Comparison of ENCODE assay signal across 20 cellular contexts in the genomic region with DNA sequence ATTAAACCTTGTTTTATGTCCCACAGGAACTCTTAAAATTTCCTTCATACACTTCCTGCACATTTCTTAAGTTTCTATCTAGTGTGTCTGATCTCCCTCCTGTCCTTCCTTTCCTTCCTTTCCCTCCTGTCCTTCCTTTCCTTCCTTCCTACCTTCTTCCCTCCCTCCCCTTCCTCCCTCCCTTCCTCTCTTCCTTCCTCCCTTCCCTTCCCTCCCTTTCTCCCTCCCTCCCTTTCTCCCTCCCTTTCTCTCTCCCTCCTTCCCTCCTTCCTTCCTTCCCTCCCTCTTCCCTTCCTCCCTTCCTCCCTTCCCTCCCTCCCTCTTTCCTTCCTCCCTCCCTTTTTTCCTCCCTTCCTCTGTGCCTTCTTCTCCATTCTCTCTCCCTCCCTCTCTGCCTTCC.
DNase-seq lines count a peak whose midpoint lies in the region; ATAC-seq, FAIRE-seq and TF ChIP-seq lines count a peak whose summit lies in the region.
"Had no signal": no experiment of that assay in that cellular context is flagged by ENCODE, and none has a peak within 500 bp of the region (broad histone marks: within the 10 kb centered on the region; RNA-seq: fewer than 3 reads in every experiment).

No MANE protein-coding gene starts in this region.

- no peak for TF ChIP-seq CTCF in mammary epithelial cell (conservative IDR thresholded peaks at IDR 0.05 in 1 of 2, IDR thresholded peaks at IDR 0.05 in 1 of 2; ENCODE audit: extremely low read depth in 1 of 2, insufficient read depth in 1 of 2, low read depth in 1 of 2, low read length in 2 of 2)
- TF ChIP-seq CTCF in breast epithelium (IDR thresholded peaks at IDR 0.05): no peak
- no peak for TF ChIP-seq CTCF in HEK293 (tag by site-specific recombination; IDR thresholded peaks at IDR 0.05)
- TF ChIP-seq CTCF in K562 (IDR thresholded peaks at IDR 0.05 in 2 of 3, conservative IDR thresholded peaks at IDR 0.05 in 1 of 3; ENCODE audit: insufficient read depth in 2 of 3, low read depth in 1 of 3, low read length in 3 of 3): no peak
- TF ChIP-seq CTCF in vagina (IDR thresholded peaks at IDR 0.05): no peak
- TF ChIP-seq CTCF in omental fat pad (IDR thresholded peaks at IDR 0.05): no peak

- H3K9ac ChIP-seq in mammary epithelial cell (ENCODE audit: insufficient read depth, low read length): no peak overlapping the region
- H3K9ac ChIP-seq in K562 (ENCODE audit: insufficient read depth in 1 of 2, low read depth in 2 of 2, low read length in 2 of 2): no peak overlapping the region
- H3K9ac ChIP-seq: BLaER1 treated with 17β-estradiol and CSF1 and Interleukin-3, amounts not matched to agents 10 nM and 100 nM had no signal

- no peak overlapping the region for H3K27ac ChIP-seq in mammary epithelial cell (ENCODE audit: insufficient read depth, low read depth, low read length)
- no peak overlapping the region for H3K27ac ChIP-seq in breast epithelium
- no peak overlapping the region for H3K27ac ChIP-seq in HEK293 (ENCODE audit: extremely low read depth, low read depth, low read length)
- no peak overlapping the region for H3K27ac ChIP-seq in K562 (ENCODE audit: extremely low read depth, low read depth, low read length)
- H3K27ac ChIP-seq in temporal lobe (ENCODE audit: low read depth, low read length): peak overlapping the region; percentile 38
- no peak overlapping the region for H3K27ac ChIP-seq in vagina
- H3K27ac ChIP-seq: 22Rv1; A549; BLaER1 treated with 17β-estradiol and CSF1 and Interleukin-3, amounts not matched to agents 10 nM and 100 nM; C4-2B had no signal

- POLR2A ChIA-PET in HEK293 (lab: Yijun Ruan, JAX): no interaction called here
- POLR2A ChIA-PET in K562 (lab: Yijun Ruan, JAX): no interaction called here

- H3K9me3 ChIP-seq in mammary epithelial cell (replicated peaks; ENCODE audit: insufficient read depth, low read length): no peaks in the 10 kb centered on the region
- no peaks in the 10 kb centered on the region for H3K9me3 ChIP-seq in breast epithelium
- H3K9me3 ChIP-seq in HEK293 (ENCODE audit: control insufficient read depth, insufficient read depth, low read depth, low read length): no peaks in the 10 kb centered on the region
- no peaks in the 10 kb centered on the region for H3K9me3 ChIP-seq in K562 (replicated peaks; ENCODE audit: control insufficient read depth, insufficient read depth, low read depth, low read length)
- H3K9me3 ChIP-seq in vagina: no peaks in the 10 kb centered on the region

- peak overlapping the region; percentile 44 for H2AFZ ChIP-seq in mammary epithelial cell (ENCODE audit: low read depth, low read length)
- H2AFZ ChIP-seq in K562 (ENCODE audit: low read depth, low read length): no peak overlapping the region

- ATAC-seq in K562: no peak
- ATAC-seq in omental fat pad (ENCODE audit: low FRiP score): no peak
- ATAC-seq: A549; CD8-positive, alpha-beta T cell had no signal

- CTCF ChIA-PET in mammary epithelial cell (lab: Charles Lee; ENCODE audit: low non-redundant PET) (no interaction called here), HEK293 (lab: Yijun Ruan, JAX) (interaction anchor here (0.7 to 1.7 kb wide), 3 partner anchors 9 to 294 kb away, joined by 3 to 7 read pairs (median 3); no protein-coding TSS in a partner anchor), K562 (lab: Yijun Ruan, JAX; ENCODE audit: low intra/inter-chr PET ratio) (no interaction called here)

- no peak for TF ChIP-seq RAD21 in K562 (CRISPR knock-in tag; conservative IDR thresholded peaks at IDR 0.05 in 1 of 2, IDR thresholded peaks at IDR 0.05 in 1 of 2)

- no peak for DNase-seq in mammary epithelial cell
- DNase-seq in breast epithelium (ENCODE audit: low spot score in 2 of 2): no peak
- DNase-seq in K562 (ENCODE audit: extremely low read depth in 1 of 4, low spot score in 3 of 4): no peak
- no peak for DNase-seq in vagina (ENCODE audit: extremely low spot score in 2 of 2)
- DNase-seq in omental fat pad (ENCODE audit: low spot score): no peak
- DNase-seq: AML-193; Caco-2; Calu3; CD4-positive, alpha-beta T cell; CD8-positive, alpha-beta T cell; DMS79 treated with DMSO at 0.1 percent for 48 hours; GF-D8 had no signal

- BruUV-seq in mammary epithelial cell (replicated peaks; lab: Mats Ljungman, UMichigan) (no TSS peak), K562 (replicated peaks; lab: Mats Ljungman, UMichigan) (no TSS peak)

- in situ Hi-C loops in mammary epithelial cell (cut with MboI; ENCODE audit: low sequenced_read_pairs in 2 of 2): loop anchor here in 1 of 2 donors (25.0 kb wide), 1 partner anchor 412 kb away; a partner anchor contains a TSS
- in situ Hi-C loops in K562 (cut with MboI): no loop called here

- no peaks in the 10 kb centered on the region for H3K4me1 ChIP-seq in mammary epithelial cell (ENCODE audit: insufficient read depth, low read length)
- H3K4me1 ChIP-seq in breast epithelium: no peaks in the 10 kb centered on the region
- H3K4me1 ChIP-seq in HEK293 (ENCODE audit: control insufficient read depth, insufficient read depth, low read length): no peaks in the 10 kb centered on the region
- H3K4me1 ChIP-seq in K562 (replicated peaks in 1 of 2; ENCODE audit: control insufficient read depth in 2 of 2, insufficient read depth in 2 of 2, low read length in 2 of 2): no peaks in the 10 kb centered on the region
- no peaks in the 10 kb centered on the region for H3K4me1 ChIP-seq in vagina
- H3K4me1 ChIP-seq: A549; BLaER1 treated with 17β-estradiol and CSF1 and Interleukin-3, amounts not matched to agents 10 nM and 100 nM; Caco-2 had no signal

- H4K20me1 ChIP-seq in mammary epithelial cell (ENCODE audit: insufficient read depth, low read length): no peaks in the 10 kb centered on the region
- H4K20me1 ChIP-seq in K562 (replicated peaks; ENCODE audit: control insufficient read depth, insufficient read depth, low read length): no peaks in the 10 kb centered on the region
- H4K20me1 ChIP-seq: BLaER1 treated with 17β-estradiol and CSF1 and Interleukin-3, amounts not matched to agents 10 nM and 100 nM had no signal

- no peak for TF ChIP-seq POLR2A in breast epithelium (IDR thresholded peaks at IDR 0.05)
- TF ChIP-seq POLR2A in K562 (conservative IDR thresholded peaks at IDR 0.05): no peak
- TF ChIP-seq POLR2A in vagina (IDR thresholded peaks at IDR 0.05): no peak

- dilution Hi-C loops in mammary epithelial cell (cut with HindIII; ENCODE audit: low sequenced_read_pairs): no loop called here

- intact Hi-C loops in mammary epithelial cell (cut with micrococcal nuclease) (no loop called here), breast epithelium (cut with DNase I; ENCODE audit: low total_unique reads) (no loop called here), K562 (cut with micrococcal nuclease) (no loop called here), vagina (cut with DNase I) (no loop called here)

- H3K4me3 ChIP-seq in mammary epithelial cell (replicated peaks in 1 of 3; ENCODE audit: insufficient read depth in 1 of 3, low read depth in 2 of 3, low read length in 3 of 3): no peak overlapping the region
- no peak overlapping the region for H3K4me3 ChIP-seq in breast epithelium
- H3K4me3 ChIP-seq in HEK293 (ENCODE audit: low read depth, low read length): no peak overlapping the region
- no peak overlapping the region for H3K4me3 ChIP-seq in K562
- no peak overlapping the region for H3K4me3 ChIP-seq in vagina
- H3K4me3 ChIP-seq: A549; BLaER1 treated with 17β-estradiol and CSF1 and Interleukin-3, amounts not matched to agents 10 nM and 100 nM had no signal

- H3K4me2 ChIP-seq in mammary epithelial cell (ENCODE audit: insufficient read depth, low read depth, low read length): no peak overlapping the region
- no peak overlapping the region for H3K4me2 ChIP-seq in K562 (ENCODE audit: insufficient read depth, low read length)
- H3K4me2 ChIP-seq: A549; BLaER1 treated with 17β-estradiol and CSF1 and Interleukin-3, amounts not matched to agents 10 nM and 100 nM had no signal

- no peaks in the 10 kb centered on the region for H3K36me3 ChIP-seq in mammary epithelial cell (ENCODE audit: insufficient read depth, low read length)
- no peaks in the 10 kb centered on the region for H3K36me3 ChIP-seq in breast epithelium
- no peaks in the 10 kb centered on the region for H3K36me3 ChIP-seq in HEK293 (ENCODE audit: control insufficient read depth in 2 of 2, insufficient read depth in 1 of 2, low read length in 2 of 2)
- H3K36me3 ChIP-seq in K562 (ENCODE audit: control insufficient read depth, insufficient read depth, low read length): no peaks in the 10 kb centered on the region
- H3K36me3 ChIP-seq in vagina: no peaks in the 10 kb centered on the region
- H3K36me3 ChIP-seq: BLaER1 treated with 17β-estradiol and CSF1 and Interleukin-3, amounts not matched to agents 10 nM and 100 nM had no signal

- no peaks in the 10 kb centered on the region for H3K9me1 ChIP-seq in K562 (ENCODE audit: control insufficient read depth, insufficient read depth, low read length)

- H3K79me2 ChIP-seq in mammary epithelial cell (ENCODE audit: insufficient read depth, low read length) (no peaks in the 10 kb centered on the region), K562 (ENCODE audit: control insufficient read depth, insufficient read depth, low read length) (no peaks in the 10 kb centered on the region)

- no peaks in the 10 kb centered on the region for H3K27me3 ChIP-seq in mammary epithelial cell (ENCODE audit: insufficient read depth, low read length)
- H3K27me3 ChIP-seq in breast epithelium: no peaks in the 10 kb centered on the region
- peaks cover 0 to 2% of the 10 kb centered on the region in 2 experiments; a peak in 2 of 5 replicates for H3K27me3 ChIP-seq in K562 (ENCODE audit: control insufficient read depth in 2 of 2, insufficient read depth in 2 of 2, low read length in 2 of 2)
- no peaks in the 10 kb centered on the region for H3K27me3 ChIP-seq in vagina
- H3K27me3 ChIP-seq: BLaER1 treated with 17β-estradiol and CSF1 and Interleukin-3, amounts not matched to agents 10 nM and 100 nM had no signal

- no peak for FAIRE-seq in K562 (lab: Jason Lieb, UNC)
- FAIRE-seq: A549, GM12891, GM19239 had no signal

- no peak for TF ChIP-seq EP300 in K562 (IDR thresholded peaks at IDR 0.05; ENCODE audit: low read length)

TF ChIP-seq in HEK293, 187 proteins besides CTCF, POLR2A, EP300 and RAD21 (continues in another document):
- no peak for TF ChIP-seq ZNF175 (tag by site-specific recombination; IDR thresholded peaks at IDR 0.05)
- TF ChIP-seq OSR2 (tag by site-specific recombination; IDR thresholded peaks at IDR 0.05): no peak
- peak; percentile 48; the same call in 1 of the 2 replicates for TF ChIP-seq ZNF366 (tag by site-specific recombination; conservative IDR thresholded peaks at IDR 0.05)
